Comparison of ENCODE assay signal across 8 cellular contexts in genomic region chr7:134992626-134993179, GRCh38. TPM values are rescaled to one million over a fixed set of nuclear protein-coding genes. Genes with fewer than 3 reads are reported as not detected.
DNase-seq lines count a peak whose midpoint lies in the region; ATAC-seq and TF ChIP-seq lines count a peak whose summit lies in the region.

No MANE protein-coding gene starts in this region.

- H3K4me2 ChIP-seq in IMR-90 (ENCODE audit: low read depth, low read length), result no peak overlapping the region

- H3K79me1 ChIP-seq in IMR-90 (ENCODE audit: low read depth in 1 of 2, low read length in 2 of 2), result peaks cover 0 to 4% of the 10 kb centered on the region in 2 experiments; a peak in 1 of 4 replicates

- peak; percentile 59 for DNase-seq in GM10266 (ENCODE audit: extremely low spot score)
- DNase-seq in IMR-90, result peak; percentile 52
- no peak for DNase-seq in globus pallidus (ENCODE audit: low spot score)
- DNase-seq in H4 (ENCODE audit: low spot score), result no peak
- no peak for DNase-seq in NCI-H1436 (lab: John Stamatoyannopoulos, UW)
- no peak for DNase-seq in RWPE1 (ENCODE audit: low spot score)

- WGBS in IMR-90 (ENCODE audit: extremely low coverage in 2 of 2, insufficient read length in 1 of 2), 2 experiments, result no CpG with 5 or more reads among the region's 6 CpGs
- 27 to 52% methylated on average over 6 of the region's 6 CpGs for WGBS in gastroesophageal sphincter (ENCODE audit: low coverage in 1 of 2), 2 donors

- peaks cover 8% of the 10 kb centered on the region; the same call in 1 of the 2 replicates for H3K9me1 ChIP-seq in IMR-90 (ENCODE audit: insufficient read depth, low read length)

- no peak overlapping the region for H3K23ac ChIP-seq in IMR-90 (ENCODE audit: low read depth, low read length)

- H3K4me1 ChIP-seq in IMR-90 (ENCODE audit: control insufficient read depth, insufficient read depth, low read length), result peaks cover 6% of the 10 kb centered on the region
- peaks cover 15 to 98% (median 19%) of the 10 kb centered on the region in 3 donors for H3K4me1 ChIP-seq in gastroesophageal sphincter

- H2BK20ac ChIP-seq in IMR-90 (ENCODE audit: low read depth, low read length), result no peak overlapping the region

- 0 out of 4 replicates have a peak overlapping the region, but pooled peaks of 1 of the 2 experiments have one; percentile 17 for H4K8ac ChIP-seq in IMR-90 (ENCODE audit: low read depth in 2 of 2, low read length in 2 of 2)

- TF ChIP-seq POLR2A in IMR-90 (IDR thresholded peaks at IDR 0.05; ENCODE audit: low read depth, low read length), result no peak
- TF ChIP-seq POLR2A in gastroesophageal sphincter (IDR thresholded peaks at IDR 0.05), result no peak

- intact Hi-C loops in IMR-90 (cut with micrococcal nuclease), result no loop called here

- H2BK5ac ChIP-seq in IMR-90 (ENCODE audit: low read depth, low read length, poor library complexity, severe bottlenecking), result no peak overlapping the region

- no peak overlapping the region for H2BK120ac ChIP-seq in IMR-90 (ENCODE audit: low read depth, low read length)

- dilution Hi-C loops in IMR-90 (cut with HindIII; ENCODE audit: low sequenced_read_pairs, unreplicated experiment), result no loop called here

- H3K36me3 ChIP-seq in IMR-90 (ENCODE audit: control insufficient read depth, insufficient read depth, low read length) (peaks cover 2% of the 10 kb centered on the region; the same call in 1 of the 2 replicates), gastroesophageal sphincter (peaks cover 0 to 16% of the 10 kb centered on the region in 2 donors)

- H3K4me3 ChIP-seq in IMR-90 (ENCODE audit: insufficient read depth, low read depth, low read length) (no peak overlapping the region), gastroesophageal sphincter (no peak overlapping the region)

- BruUV-seq in IMR-90 (replicated peaks; lab: Mats Ljungman, UMichigan), result no TSS peak

- ATAC-seq in GM21381 (IDR thresholded peaks at IDR 0.05; ENCODE audit: unreplicated experiment), result peak; percentile 65
- ATAC-seq in IMR-90 (ENCODE audit: low read depth), result peak; percentile 35; the same call in 1 of the 2 replicates
- peak; percentile 31 for ATAC-seq in gastroesophageal sphincter

- no peak overlapping the region for H2AFZ ChIP-seq in IMR-90 (replicated peaks; ENCODE audit: low read length, poor library complexity)

- no peak overlapping the region for H3K27ac ChIP-seq in IMR-90 (ENCODE audit: insufficient read depth, low read length)
- H3K27ac ChIP-seq in gastroesophageal sphincter, result peak overlapping the region; percentile 48 to 68 (median 59)
- no peak overlapping the region for H3K27ac ChIP-seq in RWPE1

- in situ Hi-C loops in IMR-90 (cut with MboI; ENCODE audit: low sequenced_read_pairs), result no loop called here

- H2BK15ac ChIP-seq in IMR-90 (ENCODE audit: low read depth, low read length), result no peak overlapping the region

- H3K56ac ChIP-seq in IMR-90 (ENCODE audit: extremely low read depth, insufficient read depth, low read length), result no peak overlapping the region

- H3K9ac ChIP-seq in IMR-90 (ENCODE audit: low read depth, low read length), result no peak overlapping the region

- H2AK5ac ChIP-seq in IMR-90 (ENCODE audit: low read depth, low read length), result peak overlapping the region; percentile 83; the same call in 1 of the 2 replicates

- no peak overlapping the region for H3K14ac ChIP-seq in IMR-90 (replicated peaks; ENCODE audit: low read depth, low read length)

- TF ChIP-seq CTCF in GM10266 (IDR thresholded peaks at IDR 0.05; ENCODE audit: control insufficient read depth, insufficient read depth, low read depth, missing control alignments), result no peak
- TF ChIP-seq CTCF in IMR-90 (conservative IDR thresholded peaks at IDR 0.05; ENCODE audit: low read depth, low read length), result no peak
- TF ChIP-seq CTCF in gastroesophageal sphincter (IDR thresholded peaks at IDR 0.05), result no peak
- no peak for TF ChIP-seq CTCF in RWPE1 (conservative IDR thresholded peaks at IDR 0.05; ENCODE audit: low read depth)

- POLR2A ChIA-PET in IMR-90 (lab: Charles Lee; ENCODE audit: unreplicated experiment) (no interaction called here), RWPE1 (lab: Yijun Ruan, JAX; ENCODE audit: low non-redundant PET) (no interaction called here)

- CTCF ChIA-PET in IMR-90 (lab: Yijun Ruan, JAX), result no interaction called here
- CTCF ChIA-PET in RWPE1 (lab: Yijun Ruan, JAX), result interaction anchor here (0.8 kb wide), 1 partner anchor 225 kb away, joined by 5 read pairs; no protein-coding TSS in a partner anchor

- TF ChIP-seq EP300 in gastroesophageal sphincter (IDR thresholded peaks at IDR 0.05), result no peak

- no peak overlapping the region for H4K5ac ChIP-seq in IMR-90 (ENCODE audit: low read depth, low read length)

- H3K9me3 ChIP-seq in IMR-90 (ENCODE audit: control insufficient read depth, insufficient read depth, low read length), result no peaks in the 10 kb centered on the region
- H3K9me3 ChIP-seq in gastroesophageal sphincter, result no peaks in the 10 kb centered on the region

- H3K27me3 ChIP-seq in IMR-90 (ENCODE audit: control insufficient read depth, insufficient read depth, low read length) (no peaks in the 10 kb centered on the region), gastroesophageal sphincter (no peaks in the 10 kb centered on the region)

- H3K18ac ChIP-seq in IMR-90 (ENCODE audit: low read depth, low read length), result no peak overlapping the region

- no peaks in the 10 kb centered on the region for H4K20me1 ChIP-seq in IMR-90 (ENCODE audit: insufficient read depth, low read length)

- no peak overlapping the region for H3K4ac ChIP-seq in IMR-90 (ENCODE audit: low read depth, low read length)

- TF ChIP-seq RAD21 in IMR-90 (IDR thresholded peaks at IDR 0.05; ENCODE audit: low read length), result no peak

- no peak overlapping the region for H4K91ac ChIP-seq in IMR-90 (ENCODE audit: insufficient read depth, low read depth, low read length)

- no peak overlapping the region for H2AK9ac ChIP-seq in IMR-90 (replicated peaks; ENCODE audit: low read depth, low read length, poor library complexity)

TF ChIP-seq in IMR-90, 13 proteins besides CTCF, POLR2A, EP300 and RAD21:
- TF ChIP-seq SMC3 (IDR thresholded peaks at IDR 0.05; ENCODE audit: low read depth, low read length) (no peak), CHD1 (IDR thresholded peaks at IDR 0.05; ENCODE audit: low read depth, low read length) (no peak), CEBPB (IDR thresholded peaks at IDR 0.05; ENCODE audit: low read depth, low read length) (no peak), MAFK (IDR thresholded peaks at IDR 0.05; ENCODE audit: low read depth, low read length) (no peak), FOS (IDR thresholded peaks at IDR 0.05; ENCODE audit: low read depth, low read length) (no peak), RFX5 (IDR thresholded peaks at IDR 0.05; ENCODE audit: low read depth, low read length) (no peak)

RNA-seq across cellular contexts. Expression of gene AGBL3, which starts 6.4 kb away (rescaled TPM):
- 0.18 and 0.28 TPM in 2 replicates for total RNA-seq in IMR-90 (2012; rRNA removed)
- polyA plus RNA-seq in IMR-90 (2012; rRNA removed), result 0.16 and 0.65 TPM in 2 replicates
- 0.13 and 0.24 TPM in 2 replicates for polyA plus RNA-seq in IMR-90 (2012; cell fraction: cytosol; rRNA removed)
- polyA plus RNA-seq in IMR-90 (2012; cell fraction: nucleus; rRNA removed; ENCODE audit: low replicate concordance), result 0.08 and 0.55 TPM in 2 replicates
- total RNA-seq in gastroesophageal sphincter, result 1 to 10 TPM in 3 of 4 donors, under 1 TPM in 1; 0.30 to 5.6 (median 3.1) TPM
- total RNA-seq in H4 (2014; rRNA removed; shearing (Covaris generic)), result 1.2 TPM in 1 of 2 replicates, not detected in the other

Comparison
In these comparisons a context has a peak if more than half of its experiments do, and no peak if none do; other contexts are left out.
1. DNase-seq: peak in GM10266 (single experiment) and IMR-90 (single experiment); none in globus pallidus (single experiment), H4 (single experiment), NCI-H1436 (single experiment) and RWPE1 (single experiment).
2. H3K27ac ChIP-seq: peak in gastroesophageal sphincter (4 of 4); none in IMR-90 (single experiment) and RWPE1 (single experiment).
3. Peak in every context shown above with its lines, with median percentiles within 50 percentile points of each other: ATAC-seq.